Comparison of ENCODE assay signal across 30 cellular contexts in genomic region chr5:144179226-144179625, GRCh38. TPM values are rescaled to one million over a fixed set of nuclear protein-coding genes. Genes with fewer than 3 reads are reported as not detected.
"Had no signal": no experiment of that assay in that cellular context is flagged by ENCODE, and none has a peak within 500 bp of the region (broad histone marks: within the 10 kb centered on the region; RNA-seq: fewer than 3 reads in every experiment).

No MANE protein-coding gene starts in this region.

- H3K9me3 Mint-ChIP-seq: activated CD4-positive, alpha-beta memory T cell treated with anti-CD3 and anti-CD28 coated beads, Interleukin-2, amount 10 ng/mL, durations not matched to agents 7 days and 5 days; activated naive CD4-positive, alpha-beta T cell treated with anti-CD3 and anti-CD28 coated beads, Interleukin-2, amount 10 ng/mL, durations not matched to agents 7 days and 5 days; activated naive CD8-positive, alpha-beta T cell treated with anti-CD3 and anti-CD28 coated beads for 36 hours; activated T-helper 2 cell treated with anti-CD3 and anti-CD28 coated beads, Interferon-gamma antibody, Interleukin-2, Interleukin-4, amounts not matched to agents 10 μg/mL and 5 μg/mL and 100 μg/mL, durations not matched to agents 14 hours and 24 hours and 36 hours had no signal

- H3K4me1 ChIP-seq: Peyer's patch, SJCRH30 had no signal

- H3K27me3 Mint-ChIP-seq: activated CD4-positive, alpha-beta T cell treated with anti-CD3 and anti-CD28 coated beads for 36 hours; activated naive CD8-positive, alpha-beta T cell treated with anti-CD3 and anti-CD28 coated beads for 36 hours had no signal

- DNase-seq: activated CD4-positive, alpha-beta memory T cell treated with anti-CD3 and anti-CD28 coated beads, Interleukin-2, amount 10 ng/mL, durations not matched to agents 7 days and 5 days; activated CD4-positive, alpha-beta T cell treated with anti-CD3 and anti-CD28 coated beads for 36 hours; activated CD4-positive, alpha-beta T cell treated with anti-CD3 and anti-CD28 coated beads, Interleukin-2, amount 50 U/mL, for 1 hour; activated gamma-delta T cell treated with Interleukin-2 at 50 U/mL for 16 hours; activated naive CD4-positive, alpha-beta T cell treated with anti-CD3 and anti-CD28 coated beads, Interleukin-2, amount 10 ng/mL, durations not matched to agents 7 days and 5 days; activated naive CD8-positive, alpha-beta T cell treated with anti-CD3 and anti-CD28 coated beads for 36 hours; activated T-cell treated with anti-CD3 and anti-CD28 coated beads for 4 hours; activated T-cell treated with anti-CD3 and anti-CD28 coated beads, Interleukin-2, amount 50 U/mL, for 48 hours; anterior cingulate cortex; central memory CD4-positive, alpha-beta T cell; MG63; MV-4-11; NCI-H1092 treated with DMSO at 0.1 percent for 48 hours; NCI-H1417 treated with DMSO at 0.1 percent for 48 hours; NCI-H1694; NCI-H2029; NCI-H345; NCI-H510A; NCI-H526 treated with DMSO at 0.1 percent for 48 hours; NK-92 treated with Interleukin-12 subunit alpha and Interleukin-12 subunit beta, amount 100 ng/mL, for 24 hours; Peyer's patch; Right ventricle myocardium superior; SJCRH30; SK-N-SH; T-helper 1 cell; WERI-Rb-1 had no signal

- H3K27ac ChIP-seq: KMS-11, Peyer's patch, RWPE1, SJCRH30, WERI-Rb-1 had no signal

- H3K4me3 Mint-ChIP-seq: activated CD4-positive, alpha-beta memory T cell treated with anti-CD3 and anti-CD28 coated beads, Interleukin-2, amount 10 ng/mL, durations not matched to agents 7 days and 5 days; activated CD4-positive, alpha-beta T cell treated with anti-CD3 and anti-CD28 coated beads for 36 hours; activated naive CD4-positive, alpha-beta T cell treated with anti-CD3 and anti-CD28 coated beads, Interleukin-2, amount 10 ng/mL, durations not matched to agents 7 days and 5 days; activated naive CD8-positive, alpha-beta T cell treated with anti-CD3 and anti-CD28 coated beads for 36 hours had no signal

- H3K36me3 Mint-ChIP-seq: activated naive CD4-positive, alpha-beta T cell treated with anti-CD3 and anti-CD28 coated beads, Interleukin-2, amount 10 ng/mL, durations not matched to agents 7 days and 5 days; activated naive CD8-positive, alpha-beta T cell treated with anti-CD3 and anti-CD28 coated beads for 36 hours had no signal

- H3K27me3 ChIP-seq: MG63, Peyer's patch, SJCRH30 had no signal

- H3K27ac Mint-ChIP-seq: activated CD4-positive, alpha-beta memory T cell treated with anti-CD3 and anti-CD28 coated beads, Interleukin-2, amount 10 ng/mL, durations not matched to agents 7 days and 5 days; activated CD4-positive, alpha-beta T cell treated with anti-CD3 and anti-CD28 coated beads for 36 hours; activated naive CD4-positive, alpha-beta T cell treated with anti-CD3 and anti-CD28 coated beads, Interleukin-2, amount 10 ng/mL, durations not matched to agents 7 days and 5 days; activated naive CD8-positive, alpha-beta T cell treated with anti-CD3 and anti-CD28 coated beads for 36 hours; activated T-helper 2 cell treated with anti-CD3 and anti-CD28 coated beads, Interferon-gamma antibody, Interleukin-2, Interleukin-4, amounts not matched to agents 10 μg/mL and 5 μg/mL and 100 μg/mL, durations not matched to agents 14 hours and 24 hours and 36 hours had no signal

- ATAC-seq: activated CD4-positive, alpha-beta T cell treated with anti-CD3 and anti-CD28 coated beads for 36 hours had no signal

RNA-seq across cellular contexts. Expression of gene KCTD16, which starts 8.6 kb away (rescaled TPM):
- total RNA-seq: activated CD4-positive, alpha-beta memory T cell treated with anti-CD3 and anti-CD28 coated beads, Interleukin-2, amount 10 ng/mL, durations not matched to agents 7 days and 5 days; activated T-helper 2 cell treated with anti-CD3 and anti-CD28 coated beads, Interferon-gamma antibody, Interleukin-2, Interleukin-4, amounts not matched to agents 10 μg/mL and 5 μg/mL and 100 μg/mL, durations not matched to agents 14 hours and 24 hours and 36 hours; T-helper 2 cell treated with Interferon-gamma antibody and Interleukin-4, amounts not matched to agents 100 ng/mL and 5 ng/mL, for 36 hours had no signal
